ENCODE assay signal across 17 cellular contexts in genomic region chr4:181679754-181680153, GRCh38.
"Had no signal": no experiment of that assay in that cellular context is flagged by ENCODE, and none has a peak within 500 bp of the region (broad histone marks: within the 10 kb centered on the region; RNA-seq: fewer than 3 reads in every experiment).

No MANE protein-coding gene starts in this region.

- H3K27ac ChIP-seq: stomach, suprapubic skin, testis, thoracic aorta, thyroid gland, tibial artery, tibial nerve, transverse colon, upper lobe of left lung, upper lobe of right lung, uterus, vagina had no signal

- H3K4me3 ChIP-seq: stomach, suprapubic skin, testis, thoracic aorta, thyroid gland, tibial artery, tibial nerve, transverse colon, upper lobe of left lung, upper lobe of right lung, uterus, vagina had no signal

- H3K36me3 ChIP-seq: stomach, suprapubic skin, thoracic aorta, thyroid gland, tibial artery, tibial nerve, transverse colon, upper lobe of left lung, upper lobe of right lung, uterus, vagina had no signal

- H3K9me3 ChIP-seq: stomach, suprapubic skin, testis, thoracic aorta, thyroid gland, tibial artery, tibial nerve, transverse colon, upper lobe of left lung, upper lobe of right lung, uterus, vagina had no signal

- H3K27me3 ChIP-seq: stomach, suprapubic skin, testis, thyroid gland, tibial artery, tibial nerve, transverse colon, upper lobe of left lung, upper lobe of right lung, uterus, vagina had no signal

- ATAC-seq: stimulated activated effector memory CD8-positive, alpha-beta T cell treated with anti-CD3 and anti-CD28 coated beads, Interleukin-12 subunit alpha, Interleukin-12 subunit beta, amount 100 ng/mL, for 72 hours; stimulated activated memory B cell treated with anti-CD40 and anti-IgM and Interleukin-4, amounts not matched to agents 10 μg/mL and 1 μg/mL and 100 μg/mL, for 72 hours; stimulated activated naive B cell treated with anti-CD40 and anti-IgM and Interleukin-4, amounts not matched to agents 10 μg/mL and 1 μg/mL and 100 μg/mL, for 72 hours; stimulated activated naive CD8-positive, alpha-beta T cell treated with anti-CD3 and anti-CD28 coated beads, Interleukin-15, amount 100 ng/mL, for 72 hours; stimulated activated naive CD8-positive, alpha-beta T cell treated with anti-CD3 and anti-CD28 coated beads, Interleukin-15, Interleukin-2, amounts not matched to agents 100 U/mL and 50 U/mL, for 24 hours; upper lobe of right lung had no signal
